1 cellular context compared by ENCODE assay signal in genomic region chr1:25799346-25799720, GRCh38.
TF ChIP-seq lines count a peak whose summit lies in the region.

No MANE protein-coding gene starts in this region.

TF ChIP-seq in K562, 482 proteins besides CTCF, POLR2A, EP300 and RAD21:
- TF ChIP-seq TAF15 (IDR thresholded peaks at IDR 0.05; ENCODE audit: low read depth, low read length): no peak
- no peak for TF ChIP-seq CCNT2 (IDR thresholded peaks at IDR 0.05; ENCODE audit: borderline replicate concordance, extremely low read depth, insufficient read length, low read depth, low read length)
- no peak for TF ChIP-seq ZNF395 (CRISPR knock-in tag; IDR thresholded peaks at IDR 0.05)
- TF ChIP-seq ZNF778 (CRISPR knock-in tag; IDR thresholded peaks at IDR 0.05): no peak
- TF ChIP-seq MXD1 (CRISPR knock-in tag; IDR thresholded peaks at IDR 0.05; ENCODE audit: borderline replicate concordance, poor library complexity, severe bottlenecking): no peak
- no peak for TF ChIP-seq GABPB2 (CRISPR knock-in tag; conservative IDR thresholded peaks at IDR 0.05)
- TF ChIP-seq HMBOX1 (IDR thresholded peaks at IDR 0.05): no peak
- peak; percentile 71 for TF ChIP-seq NFIC (IDR thresholded peaks at IDR 0.05)
